In the genomic region with DNA sequence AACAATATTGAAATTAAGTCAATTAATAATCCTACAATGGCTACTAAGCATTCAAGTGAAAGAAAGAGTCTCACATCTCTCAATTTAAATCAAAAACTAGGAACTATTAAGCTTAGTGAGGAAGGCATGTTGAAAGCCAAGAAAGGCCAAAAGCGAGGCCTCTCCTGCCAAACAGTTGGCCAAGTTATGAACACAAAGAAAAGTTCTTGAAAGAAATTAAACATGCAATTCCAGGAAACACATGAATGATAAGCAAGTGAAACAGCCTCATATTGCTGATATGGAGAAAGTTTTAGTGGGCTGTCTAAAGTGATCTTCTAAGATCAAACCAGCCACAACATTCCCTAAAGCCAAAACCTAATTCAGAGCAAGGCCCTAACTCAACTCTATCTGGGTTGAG, we compare ENCODE assay signal across 19 cellular contexts. TPM values are rescaled to one million over a fixed set of nuclear protein-coding genes. Genes with fewer than 3 reads are reported as not detected.
DNase-seq lines count a peak whose midpoint lies in the region; ATAC-seq, FAIRE-seq and TF ChIP-seq lines count a peak whose summit lies in the region.
"Had no signal": no experiment of that assay in that cellular context is flagged by ENCODE, and none has a peak within 500 bp of the region (broad histone marks: within the 10 kb centered on the region; RNA-seq: fewer than 3 reads in every experiment).

No MANE protein-coding gene starts in this region.

- no peaks in the 10 kb centered on the region for H3K27me3 ChIP-seq in GM12878 (replicated peaks in 1 of 2; ENCODE audit: control insufficient read depth in 2 of 2, insufficient read depth in 2 of 2, low read length in 1 of 2)
- H3K27me3 ChIP-seq in stomach = no peaks in the 10 kb centered on the region
- H3K27me3 ChIP-seq: BE2C had no signal

- BruUV-seq in GM12878 (replicated peaks; lab: Mats Ljungman, UMichigan) = no TSS peak

- WGBS in GM12878 (ENCODE audit: insufficient coverage, insufficient replicate concordance, low lambda C conversion rate, missing lambda C conversion rate) = 100% methylated on average over 1 of the region's 1 CpG
- WGBS in stomach, 5 donors = 22 to 53% (median 32%) methylated on average over 1 of the region's 1 CpG

- H3K9ac ChIP-seq in GM12878 (ENCODE audit: control insufficient read depth, insufficient read depth, low read length) = no peak overlapping the region
- H3K9ac ChIP-seq: GM23248 had no signal

- H3K4me2 ChIP-seq in GM12878 (ENCODE audit: control insufficient read depth, insufficient read depth) = no peak overlapping the region

- H3K4me1 ChIP-seq in GM12878 (ENCODE audit: control insufficient read depth, insufficient read depth, low read length) (no peaks in the 10 kb centered on the region), stomach (peaks cover 18 to 76% (median 47%) of the 10 kb centered on the region in 4 donors)
- H3K4me1 ChIP-seq: BE2C had no signal

- peak; percentile 78 for DNase-seq in OCI-M1 (lab: John Stamatoyannopoulos, UW)
- no peak for DNase-seq in GM12878 (ENCODE audit: low read depth, low spot score)
- DNase-seq in fibroblast of the aortic adventitia (ENCODE audit: low read depth) = peak; percentile 84
- DNase-seq in stomach = no peak
- DNase-seq in Right ventricle myocardium inferior (ENCODE audit: missing footprints) = no peak
- DNase-seq: BE2C; CD8-positive, alpha-beta T cell; COR-L47; DND-41; GDM1; GM23248 had no signal

- H3K9me3 ChIP-seq in GM12878 (replicated peaks; ENCODE audit: control insufficient read depth, insufficient read depth, low read length) = no peaks in the 10 kb centered on the region
- no peaks in the 10 kb centered on the region for H3K9me3 ChIP-seq in stomach
- H3K9me3 ChIP-seq: BE2C had no signal

- no peak for TF ChIP-seq RAD21 in GM12878 (IDR thresholded peaks at IDR 0.05; ENCODE audit: insufficient read depth, low read depth, low read length)

- no peak for FAIRE-seq in GM12878 (lab: Jason Lieb, UNC)
- FAIRE-seq: A204.1, GM19239, H54 had no signal

- TF ChIP-seq POLR2A in GM12878 (IDR thresholded peaks at IDR 0.05; ENCODE audit: low read depth, low read length) = no peak
- TF ChIP-seq POLR2A in stomach (IDR thresholded peaks at IDR 0.05) = no peak

- intact Hi-C loops in GM12878 (cut with micrococcal nuclease; ENCODE audit: unreplicated experiment) = loop anchor here (10.0 kb wide), 1 partner anchor 796 kb away; no protein-coding TSS in a partner anchor
- intact Hi-C loops in stomach (cut with DNase I; ENCODE audit: low total_unique reads) = no loop called here
- intact Hi-C loops in Right ventricle myocardium inferior (cut with DNase I) = no loop called here

- in situ Hi-C loops in GM12878 (cut with MboI) = no loop called here

- SMC1A ChIA-PET in GM12878 (lab: Charles Lee; ENCODE audit: uncharacterized antibody, unreplicated experiment) = interaction anchor here (0.8 to 0.9 kb wide), 2 partner anchors 10 to 11 kb away, joined by 3 to 4 read pairs; a partner anchor contains a TSS

- CTCF ChIA-PET in GM12878 (lab: Yijun Ruan, JAX) = no interaction called here

- no peak for TF ChIP-seq CTCF in GM12878 (IDR thresholded peaks at IDR 0.05 in 2 of 3, conservative IDR thresholded peaks at IDR 0.05 in 1 of 3; ENCODE audit: control insufficient read depth in 2 of 3, extremely low read depth in 1 of 3, insufficient read depth in 1 of 3, low read depth in 3 of 3, low read length in 3 of 3)
- TF ChIP-seq CTCF in fibroblast of the aortic adventitia (IDR thresholded peaks at IDR 0.05; ENCODE audit: insufficient read depth, low read length) = no peak
- TF ChIP-seq CTCF in stomach (IDR thresholded peaks at IDR 0.05) = no peak

- H2AFZ ChIP-seq in GM12878 (ENCODE audit: control insufficient read depth, low read depth, low read length) = peak overlapping the region; percentile 13; the same call in 1 of the 2 replicates
- H2AFZ ChIP-seq: GM23248 had no signal

- no peaks in the 10 kb centered on the region for H3K36me3 ChIP-seq in GM12878 (ENCODE audit: control insufficient read depth in 2 of 2, insufficient read depth in 2 of 2, low read length in 1 of 2)
- H3K36me3 ChIP-seq in stomach = no peaks in the 10 kb centered on the region

- no peaks in the 10 kb centered on the region for H3K79me2 ChIP-seq in GM12878 (ENCODE audit: control insufficient read depth, insufficient read depth, low read length)

- H4K20me1 ChIP-seq in GM12878 (ENCODE audit: control insufficient read depth, insufficient read depth) = no peaks in the 10 kb centered on the region

- RAD21 ChIA-PET in GM12878 (lab: Charles Lee; ENCODE audit: unreplicated experiment) = interaction anchor here (1.3 kb wide), 1 partner anchor 61 kb away, joined by 3 read pairs; no protein-coding TSS in a partner anchor

- H3K27ac ChIP-seq in GM12878 (ENCODE audit: control insufficient read depth, insufficient read depth) = no peak overlapping the region
- H3K27ac ChIP-seq in stomach = peak overlapping the region in 4 of 5 donors; percentile 40 to 75 (median 64)
- H3K27ac ChIP-seq: GM23248 had no signal

- H3K4me3 ChIP-seq in GM12878 (no peak overlapping the region), fibroblast of the aortic adventitia (ENCODE audit: low read depth, low read length) (no peak overlapping the region), stomach (no peak overlapping the region)
- H3K4me3 ChIP-seq: GM23248 had no signal

- ATAC-seq in GM12878 (no peak), HG03108 (IDR thresholded peaks at IDR 0.05; ENCODE audit: unreplicated experiment) (no peak), HG02623 (IDR thresholded peaks at IDR 0.05; ENCODE audit: unreplicated experiment) (no peak), Right ventricle myocardium inferior (no peak)
- ATAC-seq: CD8-positive, alpha-beta T cell; HCT116 had no signal

- POLR2A ChIA-PET in GM12878 (lab: Charles Lee) = no interaction called here

- no peak for TF ChIP-seq EP300 in GM12878 (IDR thresholded peaks at IDR 0.05; ENCODE audit: borderline replicate concordance in 1 of 2, control insufficient read depth in 1 of 2, low read depth in 2 of 2, low read length in 2 of 2)
- no peak for TF ChIP-seq EP300 in stomach (IDR thresholded peaks at IDR 0.05)

TF ChIP-seq in GM12878, 131 proteins besides CTCF, POLR2A, EP300 and RAD21 (continues in another document):
- TF ChIP-seq BRCA1 (IDR thresholded peaks at IDR 0.05; ENCODE audit: low read depth, low read length) (no peak), PML (IDR thresholded peaks at IDR 0.05; ENCODE audit: low read length) (no peak)

RNA-seq across cellular contexts. Expression of a gene that starts 11.8 kb away (rescaled TPM):
- 8.3 and 15.6 TPM in 2 replicates for total RNA-seq in GM12878 (2013; cell fraction: nucleolus; rRNA removed)
- total RNA-seq in GM12878 (2014; rRNA removed) (21.3 and 24.7 TPM in 2 replicates), GM12878 (2014; rRNA removed; fragmentation: Illumina TruSeq; extraction: Trizol) (31.7 and 33.4 TPM in 2 replicates), GM12878 (2021) (20.3 and 21.6 TPM in 2 replicates), fibroblast of the aortic adventitia (ENCODE audit: low replicate concordance) (34.5 and 40.5 TPM in 2 replicates), stomach (10 to 100 TPM in 4 of 5 donors, not detected in 1; 34.9 to 66.1 (median 45.6) TPM), Right ventricle myocardium inferior (46.3 TPM)
- 11.2 TPM for polyA plus RNA-seq in GM12878 (2011; ENCODE audit: low read depth)
- polyA plus RNA-seq in GM12878 (2011; rRNA removed) (21.0 and 29.9 TPM in 2 replicates), GM12878 (2014; fragmentation: Illumina TruSeq; extraction: Trizol) (31.9 and 49.6 TPM in 2 replicates), GM12878 (2014; fragmentation: Nextera tagmentation; extraction: Ambion mirVana) (10 to 100 TPM; 15.5 to 17.3 TPM), GM12878 (2014; rRNA removed) (24.1 and 24.4 TPM in 2 replicates), GM12878 (2016; fragmentation: Nextera tagmentation; extraction: Ambion mirVana) (10 to 100 TPM; 32.9 to 33.3 TPM), stomach (10 to 100 TPM; 13.3 to 16.9 (median 15.4) TPM)
- polyA plus RNA-seq in GM12878 (2011; cell fraction: cytosol; rRNA removed) = 9.7 and 10.2 TPM in 2 replicates
- 7.1 and 8.4 TPM in 2 replicates for polyA plus RNA-seq in GM12878 (2011; cell fraction: nucleus; rRNA removed)
- polyA plus RNA-seq in GM12878 (2012) = 13.9 and 14.2 TPM in 2 replicates
- 7.8 and 9.1 TPM in 2 replicates for polyA minus RNA-seq in GM12878 (2011; rRNA and poly(A)+ RNA removed)
- 3.0 and 7.5 TPM in 2 replicates for polyA minus RNA-seq in GM12878 (2011; cell fraction: cytosol; rRNA and poly(A)+ RNA removed)
- 4.5 and 7.8 TPM in 2 replicates for polyA minus RNA-seq in GM12878 (2011; cell fraction: nucleus; rRNA and poly(A)+ RNA removed)

RNA-seq across cellular contexts. Expression of a gene that starts 40.8 kb away (rescaled TPM):
- total RNA-seq in GM12878 (2013; cell fraction: nucleolus; rRNA removed) = not detected in 2 replicates
- total RNA-seq in GM12878 (2014; rRNA removed) (not detected in 2 replicates), GM12878 (2014; rRNA removed; fragmentation: Illumina TruSeq; extraction: Trizol) (not detected in 2 replicates), GM12878 (2021) (not detected in 2 replicates), fibroblast of the aortic adventitia (ENCODE audit: low replicate concordance) (not detected in 2 replicates), stomach (not detected), Right ventricle myocardium inferior (not detected)
- 0.18 TPM for polyA plus RNA-seq in GM12878 (2011; ENCODE audit: low read depth)
- polyA plus RNA-seq in GM12878 (2011; rRNA removed) (not detected in 2 replicates), GM12878 (2014; fragmentation: Illumina TruSeq; extraction: Trizol) (not detected in 2 replicates), GM12878 (2014; fragmentation: Nextera tagmentation; extraction: Ambion mirVana) (not detected), GM12878 (2014; rRNA removed) (not detected in 2 replicates), GM12878 (2016; fragmentation: Nextera tagmentation; extraction: Ambion mirVana) (under 1 TPM; 0.40 to 0.44 TPM), stomach (not detected)
- not detected in 2 replicates for polyA plus RNA-seq in GM12878 (2011; cell fraction: cytosol; rRNA removed)
- not detected in 2 replicates for polyA plus RNA-seq in GM12878 (2011; cell fraction: nucleus; rRNA removed)
- polyA plus RNA-seq in GM12878 (2012) = 0.07 TPM in 1 of 2 replicates, not detected in the other
- not detected in 2 replicates for polyA minus RNA-seq in GM12878 (2011; rRNA and poly(A)+ RNA removed)
- polyA minus RNA-seq in GM12878 (2011; cell fraction: cytosol; rRNA and poly(A)+ RNA removed) = not detected in 2 replicates
- polyA minus RNA-seq in GM12878 (2011; cell fraction: nucleus; rRNA and poly(A)+ RNA removed) = not detected in 2 replicates
- total RNA-seq: CD8-positive, alpha-beta T cell; GM23248; HT1080 had no signal
- polyA plus RNA-seq: CD14-positive monocyte had no signal

Comparison
In these comparisons a context has a peak if more than half of its experiments do, and no peak if none do; other contexts are left out.
1. DNase-seq: peak in OCI-M1 (single experiment) and fibroblast of the aortic adventitia (single experiment); none in GM12878 (single experiment), stomach (single experiment) and Right ventricle myocardium inferior (single experiment).